Comparison of ENCODE assay signal across 8 cellular contexts in the genomic region with DNA sequence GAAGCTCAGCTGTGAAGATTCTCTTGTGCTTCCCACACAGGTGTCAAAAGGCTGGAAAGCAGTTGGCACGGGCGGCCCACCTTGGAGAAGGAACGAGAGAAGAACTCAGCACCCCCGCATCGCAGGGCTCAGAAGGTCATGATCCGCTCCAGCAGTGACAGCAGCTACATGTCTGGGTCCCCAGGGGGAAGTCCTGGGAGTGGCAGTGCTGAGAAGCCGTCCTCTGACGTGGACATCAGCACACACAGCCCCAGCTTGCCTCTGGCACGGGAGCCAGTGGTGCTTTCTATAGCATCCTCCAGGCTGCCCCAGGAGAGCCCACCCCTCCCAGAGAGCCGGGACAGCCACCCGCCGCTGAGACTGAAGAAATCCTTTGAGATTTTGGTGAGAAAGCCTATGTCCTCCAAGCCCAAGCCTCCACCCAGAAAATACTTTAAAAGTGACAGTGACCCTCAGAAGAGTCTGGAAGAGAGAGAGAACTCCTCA. TPM values are rescaled to one million over a fixed set of nuclear protein-coding genes. Genes with fewer than 3 reads are reported as not detected.
DNase-seq lines count a peak whose midpoint lies in the region; ATAC-seq and TF ChIP-seq lines count a peak whose summit lies in the region.

No MANE protein-coding gene starts in this region.

- H3K36me3 Mint-ChIP-seq in activated CD4-positive, alpha-beta memory T cell treated with anti-CD3 and anti-CD28 coated beads for 36 hours = peaks cover 14% of the 10 kb centered on the region

- no peak overlapping the region for H3K27ac ChIP-seq in gastrocnemius medialis

- H3K4me3 ChIP-seq in gastrocnemius medialis = no peak overlapping the region

- H3K27ac Mint-ChIP-seq in activated CD4-positive, alpha-beta memory T cell treated with anti-CD3 and anti-CD28 coated beads for 36 hours = peak overlapping the region; percentile 99

- no peaks in the 10 kb centered on the region for H3K27me3 Mint-ChIP-seq in activated CD4-positive, alpha-beta memory T cell treated with anti-CD3 and anti-CD28 coated beads for 36 hours

- in situ Hi-C loops in gastrocnemius medialis (cut with MboI; ENCODE audit: low sequenced_read_pairs in 4 of 4) = no loop called here

- no peaks in the 10 kb centered on the region for H3K9me3 ChIP-seq in gastrocnemius medialis

- H3K4me3 Mint-ChIP-seq in activated CD4-positive, alpha-beta memory T cell treated with anti-CD3 and anti-CD28 coated beads for 36 hours = peak overlapping the region; percentile 82

- peaks cover 89% of the 10 kb centered on the region for H3K4me1 Mint-ChIP-seq in activated CD4-positive, alpha-beta memory T cell treated with anti-CD3 and anti-CD28 coated beads for 36 hours (ENCODE audit: low read depth)

- TF ChIP-seq POLR2A in gastrocnemius medialis (IDR thresholded peaks at IDR 0.05) = no peak

- peak; percentile 43 for ATAC-seq in GM18909 (IDR thresholded peaks at IDR 0.05; ENCODE audit: poor library complexity, unreplicated experiment)
- ATAC-seq in HG02981 (IDR thresholded peaks at IDR 0.05; ENCODE audit: unreplicated experiment) = peak; percentile 33
- no peak for ATAC-seq in gastrocnemius medialis

- H3K27me3 ChIP-seq in gastrocnemius medialis = no peaks in the 10 kb centered on the region

- peaks cover 3% of the 10 kb centered on the region for H3K9me3 Mint-ChIP-seq in activated CD4-positive, alpha-beta memory T cell treated with anti-CD3 and anti-CD28 coated beads for 36 hours

- peak; percentile 77 for DNase-seq in activated CD4-positive, alpha-beta memory T cell treated with anti-CD3 and anti-CD28 coated beads for 36 hours
- DNase-seq in stimulated activated CD4-positive, alpha-beta T cell treated with anti-CD3 and anti-CD28 coated beads, Interleukin-4, amount 100 ng/mL, for 4 hours = peak; percentile 35 to 52
- DNase-seq in gastrocnemius medialis (no peak), kidney glomerular epithelial cell (lab: John Stamatoyannopoulos, UW) (no peak), NCI-H446 (lab: John Stamatoyannopoulos, UW) (no peak), OCI-M2 (lab: John Stamatoyannopoulos, UW; ENCODE audit: unreplicated experiment) (no peak)

- POLR2A ChIA-PET in activated CD4-positive, alpha-beta memory T cell treated with anti-CD3 and anti-CD28 coated beads for 36 hours (lab: Charles Lee) = interaction anchor here (0.8 to 3.5 kb wide), 5 partner anchors 9 to 292 kb away, joined by 3 to 24 read pairs (median 4); a partner anchor contains a TSS

- no peaks in the 10 kb centered on the region for H3K36me3 ChIP-seq in gastrocnemius medialis

- TF ChIP-seq CTCF in gastrocnemius medialis (IDR thresholded peaks at IDR 0.05 in 4 of 5, conservative IDR thresholded peaks at IDR 0.05 in 1 of 5) = no peak

- H3K4me1 ChIP-seq in gastrocnemius medialis = peaks cover 4 to 19% of the 10 kb centered on the region in 2 donors

- intact Hi-C loops in activated CD4-positive, alpha-beta memory T cell treated with anti-CD3 and anti-CD28 coated beads for 36 hours (cut with micrococcal nuclease) = loop anchor here (5.0 to 10.0 kb wide), 4 partner anchors 488 to 1318 kb away; a partner anchor contains a TSS
- intact Hi-C loops in gastrocnemius medialis (cut with DNase I; ENCODE audit: low total_unique reads) = no loop called here

- CTCF ChIA-PET in activated CD4-positive, alpha-beta memory T cell treated with anti-CD3 and anti-CD28 coated beads for 36 hours (lab: Charles Lee) = interaction anchor here (1.6 to 5.7 kb wide), 6 partner anchors 9 to 27 kb away, joined by 5 to 54 read pairs (median 9); no protein-coding TSS in a partner anchor

RNA-seq across cellular contexts. Expression of a gene that starts 31.4 kb away (rescaled TPM):
- 1 to 10 TPM; 7.3 to 9.1 TPM for total RNA-seq in activated CD4-positive, alpha-beta memory T cell treated with anti-CD3 and anti-CD28 coated beads for 36 hours
- 1 to 10 TPM in 1 of 4 donors, under 1 TPM in 3; 0.36 to 1.7 (median 0.63) TPM for total RNA-seq in gastrocnemius medialis

Comparison
In these comparisons a context has a peak if more than half of its experiments do, and no peak if none do; other contexts are left out.
1. ATAC-seq: peak in GM18909 (single experiment) and HG02981 (single experiment); none in gastrocnemius medialis (0 of 2).
2. DNase-seq: peak in activated CD4-positive, alpha-beta memory T cell treated with anti-CD3 and anti-CD28 coated beads for 36 hours (single experiment) and stimulated activated CD4-positive, alpha-beta T cell treated with anti-CD3 and anti-CD28 coated beads, Interleukin-4, amount 100 ng/mL, for 4 hours (2 of 2); none in gastrocnemius medialis (0 of 2), kidney glomerular epithelial cell (single experiment), NCI-H446 (0 of 2) and OCI-M2 (single experiment).